8 cellular contexts compared by ENCODE assay signal in the genomic region with DNA sequence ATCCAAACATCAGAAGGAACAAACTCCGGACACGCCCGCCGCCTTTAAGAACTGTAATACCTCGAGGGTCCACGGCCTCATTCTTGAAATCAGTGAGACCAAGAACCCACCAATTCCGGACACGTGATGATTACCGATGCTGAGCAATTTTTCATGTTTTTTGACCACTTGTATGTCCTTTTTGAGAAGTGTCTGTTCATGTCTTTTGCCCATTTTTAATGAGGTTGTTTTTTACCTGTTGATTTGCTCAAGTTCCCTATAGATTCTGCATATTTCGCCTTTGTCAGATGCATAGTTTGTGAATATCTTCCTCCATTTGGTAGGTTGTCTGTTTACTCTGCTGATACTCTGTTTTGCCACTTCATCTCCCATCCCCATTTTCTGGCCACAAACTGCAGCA.
DNase-seq lines count a peak whose midpoint lies in the region; ATAC-seq, FAIRE-seq and TF ChIP-seq lines count a peak whose summit lies in the region.

No MANE protein-coding gene starts in this region.

- TF ChIP-seq CTCF in KMS-11 (conservative IDR thresholded peaks at IDR 0.05; ENCODE audit: low read depth, low read length) (no peak), pancreas (IDR thresholded peaks at IDR 0.05) (no peak)

- peaks cover 0 to 86% (median 0%) of the 10 kb centered on the region in 11 experiments; a peak in 9 of 22 replicates for H3K27me3 ChIP-seq in BLaER1 treated with 17β-estradiol and CSF1 and Interleukin-3, amounts not matched to agents 10 nM and 100 nM
- H3K27me3 ChIP-seq in KMS-11 (ENCODE audit: insufficient read depth, low read depth) (no peaks in the 10 kb centered on the region), pancreas (no peaks in the 10 kb centered on the region)

- no peak for ATAC-seq in pancreas
- ATAC-seq in HG03521 (IDR thresholded peaks at IDR 0.05; ENCODE audit: unreplicated experiment), result no peak
- no peak for ATAC-seq in HG02678 (IDR thresholded peaks at IDR 0.05; ENCODE audit: unreplicated experiment)

- peak overlapping the region in 3 of 10 experiments; percentile 3 to 34 (median 28); a peak in 4 of 20 replicates for H3K4me3 ChIP-seq in BLaER1 treated with 17β-estradiol and CSF1 and Interleukin-3, amounts not matched to agents 10 nM and 100 nM
- no peak overlapping the region for H3K4me3 ChIP-seq in KMS-11 (IDR thresholded peaks at IDR 0.05; ENCODE audit: insufficient read depth, low read depth, low read length)
- no peak overlapping the region for H3K4me3 ChIP-seq in pancreas

- no peak for FAIRE-seq in pancreas (lab: Jason Lieb, UNC)

- H3K36me3 ChIP-seq in BLaER1 treated with 17β-estradiol and CSF1 and Interleukin-3, amounts not matched to agents 10 nM and 100 nM, result no peaks in the 10 kb centered on the region; a peak in 1 of 22 replicates
- H3K36me3 ChIP-seq in KMS-11 (ENCODE audit: insufficient read depth) (no peaks in the 10 kb centered on the region), pancreas (no peaks in the 10 kb centered on the region)

- peaks cover 27 to 44% (median 41%) of the 10 kb centered on the region in 10 experiments for H3K4me1 ChIP-seq in BLaER1 treated with 17β-estradiol and CSF1 and Interleukin-3, amounts not matched to agents 10 nM and 100 nM
- peaks cover 13% of the 10 kb centered on the region for H3K4me1 ChIP-seq in KMS-11 (ENCODE audit: low read depth, poor library complexity, severe bottlenecking)
- H3K4me1 ChIP-seq in pancreas, result peaks cover 0 to 5% (median 0%) of the 10 kb centered on the region in 3 donors

- peak overlapping the region in 7 of 11 experiments; percentile 50 to 82 (median 58); a peak in 13 of 22 replicates for H3K27ac ChIP-seq in BLaER1 treated with 17β-estradiol and CSF1 and Interleukin-3, amounts not matched to agents 10 nM and 100 nM
- H3K27ac ChIP-seq in KMS-11 (peak overlapping the region; percentile 69), epithelial cell of prostate (peak overlapping the region; percentile 80), pancreas (peak overlapping the region in 3 of 4 donors; percentile 13 to 72 (median 67))

- H3K9ac ChIP-seq in BLaER1 treated with 17β-estradiol and CSF1 and Interleukin-3, amounts not matched to agents 10 nM and 100 nM, result peak overlapping the region in 6 of 11 experiments; percentile 22 to 61 (median 40); a peak in 6 of 22 replicates
- no peak overlapping the region for H3K9ac ChIP-seq in KMS-11

- H4K20me1 ChIP-seq in BLaER1 treated with 17β-estradiol and CSF1 and Interleukin-3, amounts not matched to agents 10 nM and 100 nM, result peaks cover 0 to 40% (median 0%) of the 10 kb centered on the region in 11 experiments; a peak in 6 of 22 replicates
- no peaks in the 10 kb centered on the region for H4K20me1 ChIP-seq in KMS-11 (ENCODE audit: insufficient read depth)

- no peaks in the 10 kb centered on the region for H3K79me2 ChIP-seq in KMS-11 (ENCODE audit: insufficient read depth, low read depth)

- 95 to 98% methylated on average over 10 of the region's 10 CpGs for WGBS in pancreas, 2 donors

- peaks cover 8 to 43% (median 21%) of the 10 kb centered on the region in 11 experiments; a peak in 21 of 22 replicates for H3K9me3 ChIP-seq in BLaER1 treated with 17β-estradiol and CSF1 and Interleukin-3, amounts not matched to agents 10 nM and 100 nM (replicated peaks in 1 of 11)
- no peaks in the 10 kb centered on the region for H3K9me3 ChIP-seq in pancreas

- DNase-seq in epithelial cell of prostate (ENCODE audit: low read depth, low spot score), result no peak
- DNase-seq in pancreas, result no peak
- no peak for DNase-seq in SKM-1 treated with dmso at 0.1 percent for 144 hours (lab: John Stamatoyannopoulos, UW; ENCODE audit: unreplicated experiment)
- DNase-seq in stimulated activated CD4-positive, alpha-beta T cell treated with anti-CD3 and anti-CD28 coated beads, Interleukin-12 subunit alpha, Interleukin-12 subunit beta, amount 100 ng/mL, for 4 hours, result no peak

- H3K4me2 ChIP-seq in BLaER1 treated with 17β-estradiol and CSF1 and Interleukin-3, amounts not matched to agents 10 nM and 100 nM, result peak overlapping the region; percentile 62 to 82 (median 73)
- H3K4me2 ChIP-seq in KMS-11, result peak overlapping the region; percentile 38; the same call in 1 of the 2 replicates

- intact Hi-C loops in pancreas (cut with DNase I), result no loop called here

- H2AFZ ChIP-seq in KMS-11 (ENCODE audit: low read depth), result peak overlapping the region; percentile 58
